ENCODE assay signal across 35 cellular contexts in the genomic region with DNA sequence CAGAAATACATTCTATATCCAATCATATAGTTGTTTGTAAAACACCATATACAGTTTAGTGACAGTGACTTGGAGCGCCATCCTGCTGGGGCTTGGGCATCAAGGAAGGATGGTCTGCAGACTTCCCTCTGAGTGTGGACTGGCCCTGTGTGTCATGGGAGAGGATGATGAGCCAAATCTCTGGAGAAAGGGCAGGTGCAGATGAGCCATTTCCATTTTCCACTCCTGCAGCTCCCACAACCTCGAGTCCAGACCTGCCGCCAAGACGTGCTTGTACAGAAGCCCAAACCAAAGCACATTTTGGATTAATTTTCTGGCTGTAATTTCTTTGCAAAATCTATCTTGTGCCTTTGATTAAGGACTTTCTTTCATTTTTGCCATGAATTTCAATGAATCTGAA.
"Had no signal": no experiment of that assay in that cellular context is flagged by ENCODE, and none has a peak within 500 bp of the region (broad histone marks: within the 10 kb centered on the region; RNA-seq: fewer than 3 reads in every experiment).

No MANE protein-coding gene starts in this region.

- FAIRE-seq: RCC 7860 had no signal

- H3K36me3 ChIP-seq: MG63 had no signal

- H3K9me3 Mint-ChIP-seq: activated B cell treated with CpG ODN at 0.5 μM for 24 hours; activated CD4-positive, alpha-beta memory T cell treated with anti-CD3 and anti-CD28 coated beads for 36 hours; activated naive CD4-positive, alpha-beta T cell treated with anti-CD3 and anti-CD28 coated beads, Interleukin-2, amount 10 ng/mL, durations not matched to agents 7 days and 5 days; activated naive CD8-positive, alpha-beta T cell treated with anti-CD3 and anti-CD28 coated beads, Interleukin-2, amount 50 U/mL, for 24 hours had no signal

- ATAC-seq: activated naive CD8-positive, alpha-beta T cell treated with anti-CD3 and anti-CD28 coated beads, Interleukin-2, amount 50 U/mL, for 24 hours had no signal

- H3K4me3 ChIP-seq: MG63, PC-9 had no signal

- H3K4me1 Mint-ChIP-seq: activated naive CD4-positive, alpha-beta T cell treated with anti-CD3 and anti-CD28 coated beads, Interleukin-2, amount 10 ng/mL, durations not matched to agents 7 days and 5 days had no signal

- H3K36me3 Mint-ChIP-seq: activated CD4-positive, alpha-beta memory T cell treated with anti-CD3 and anti-CD28 coated beads for 36 hours; activated naive CD4-positive, alpha-beta T cell treated with anti-CD3 and anti-CD28 coated beads, Interleukin-2, amount 10 ng/mL, durations not matched to agents 7 days and 5 days; activated naive CD8-positive, alpha-beta T cell; brain had no signal

- H3K27me3 Mint-ChIP-seq: activated naive CD8-positive, alpha-beta T cell had no signal

- H3K27ac ChIP-seq: PC-9, VCaP had no signal

- H3K27ac Mint-ChIP-seq: activated B cell treated with CpG ODN at 0.5 μM for 24 hours; activated CD4-positive, alpha-beta memory T cell treated with anti-CD3 and anti-CD28 coated beads for 36 hours; activated naive CD4-positive, alpha-beta T cell treated with anti-CD3 and anti-CD28 coated beads, Interleukin-2, amount 10 ng/mL, durations not matched to agents 7 days and 5 days; activated naive CD8-positive, alpha-beta T cell; activated naive CD8-positive, alpha-beta T cell treated with anti-CD3 and anti-CD28 coated beads, Interleukin-2, amount 50 U/mL, for 24 hours had no signal

- DNase-seq: activated B cell treated with CpG ODN at 0.5 μM for 24 hours; activated CD4-positive, alpha-beta memory T cell treated with anti-CD3 and anti-CD28 coated beads for 36 hours; activated CD4-positive, alpha-beta T cell treated with anti-CD3 and anti-CD28 coated beads for 4 hours; activated CD4-positive, alpha-beta T cell treated with anti-CD3 and anti-CD28 coated beads, Interleukin-2, amount 50 U/mL, for 1 hour; activated CD4-positive, CD25-positive, alpha-beta regulatory T cell treated with anti-CD3 and anti-CD28 coated beads, Interleukin-2, amount 50 U/mL, for 72 hours; activated CD8-positive, alpha-beta memory T cell treated with anti-CD3 and anti-CD28 coated beads, Interleukin-2, amount 50 U/mL, for 48 hours; activated effector memory CD4-positive, alpha-beta T cell treated with Interleukin-2 at 50 U/mL for 16 hours; activated naive CD4-positive, alpha-beta T cell treated with anti-CD3 and anti-CD28 coated beads, Interleukin-2, amount 10 ng/mL, durations not matched to agents 7 days and 5 days; activated naive CD8-positive, alpha-beta T cell treated with anti-CD3 and anti-CD28 coated beads, Interleukin-2, amount 50 U/mL, for 24 hours; activated T-cell treated with anti-CD3 and anti-CD28 coated beads, Interleukin-2, amount 50 U/mL, for 48 hours; anterior cingulate cortex; central memory CD4-positive, alpha-beta T cell; Karpas-422; KBM-7; MG63; NCI-H1048; NCI-H1105 treated with DMSO at 0.1 percent for 48 hours; NCI-H1436; NCI-H1694; NCI-H1930; NCI-H2081 treated with DMSO at 0.1 percent for 48 hours; NCI-H446; NCI-H510A treated with DMSO at 0.1 percent for 48 hours; NCI-H526 treated with DMSO at 0.1 percent for 48 hours; NCI-H774; PC-9; Right ventricle myocardium superior; SW 1271; T-helper 1 cell; T-helper 2 cell; T-helper 9 cell had no signal

- H3K27me3 ChIP-seq: MG63 had no signal

- H2AFZ ChIP-seq: PC-9 had no signal

- H3K4me2 ChIP-seq: PC-9 had no signal

- H3K4me3 Mint-ChIP-seq: activated B cell treated with CpG ODN at 0.5 μM for 24 hours; activated CD4-positive, alpha-beta memory T cell treated with anti-CD3 and anti-CD28 coated beads for 36 hours; activated naive CD4-positive, alpha-beta T cell treated with anti-CD3 and anti-CD28 coated beads, Interleukin-2, amount 10 ng/mL, durations not matched to agents 7 days and 5 days; activated naive CD8-positive, alpha-beta T cell; activated naive CD8-positive, alpha-beta T cell treated with anti-CD3 and anti-CD28 coated beads, Interleukin-2, amount 50 U/mL, for 24 hours had no signal
